ENCODE assay signal across 1 cellular context in genomic region chr12:132839558-132840235, GRCh38.
TF ChIP-seq lines count a peak whose summit lies in the region.

No MANE protein-coding gene starts in this region.

TF ChIP-seq in K562, 482 proteins besides CTCF, POLR2A, EP300 and RAD21:
- no peak for TF ChIP-seq E4F1 (CRISPR knock-in tag; IDR thresholded peaks at IDR 0.05; ENCODE audit: borderline replicate concordance)
- 0 out of 2 replicates have a peak, but pooled peaks have one; percentile 51 for TF ChIP-seq MTA1 (IDR thresholded peaks at IDR 0.05; ENCODE audit: borderline replicate concordance)
- no peak for TF ChIP-seq IRF1 (CRISPR knock-in tag; IDR thresholded peaks at IDR 0.05; ENCODE audit: borderline replicate concordance)
- TF ChIP-seq POLR2G (IDR thresholded peaks at IDR 0.05; ENCODE audit: low read depth, low read length): 0 out of 2 replicates have a peak, but pooled peaks have one; percentile 13
- TF ChIP-seq TSC22D4 (tag; IDR thresholded peaks at IDR 0.05): no peak
- TF ChIP-seq POLR2AphosphoS5 (IDR thresholded peaks at IDR 0.05; ENCODE audit: control insufficient read depth, insufficient read depth, low read depth, low read length): no peak
- TF ChIP-seq PBX2 (CRISPR knock-in tag; IDR thresholded peaks at IDR 0.05; ENCODE audit: low read depth): no peak
- TF ChIP-seq PBX2 (tag; conservative IDR thresholded peaks at IDR 0.05; ENCODE audit: low read depth): no peak
- TF ChIP-seq FOSL1 (tag; conservative IDR thresholded peaks at IDR 0.05): no peak
